1 cellular context compared by ENCODE assay signal in the genomic region with DNA sequence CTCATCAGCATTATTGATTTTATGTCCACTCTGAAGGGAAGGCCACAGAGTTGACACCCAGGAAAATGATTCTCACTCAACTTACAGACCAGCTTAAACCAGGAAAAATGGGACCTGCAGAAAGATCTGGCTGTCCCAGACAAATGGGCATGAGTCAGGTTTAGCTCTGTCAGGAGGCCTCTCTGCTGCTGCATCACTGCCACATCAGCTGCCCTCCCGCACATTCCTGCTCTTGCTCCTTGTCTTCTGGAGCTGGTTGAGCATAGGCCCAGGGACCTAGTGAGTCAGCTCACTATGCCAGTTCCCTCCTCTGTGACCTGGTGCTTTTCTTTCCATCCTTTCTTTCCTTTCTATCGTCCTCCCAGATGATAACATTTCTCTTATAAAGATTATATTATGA.
TF ChIP-seq lines count a peak whose summit lies in the region.

No MANE protein-coding gene starts in this region.

TF ChIP-seq in SK-N-SH, 30 proteins besides CTCF, POLR2A, EP300 and RAD21 (continued from another document):
- TF ChIP-seq, protein P1, sequence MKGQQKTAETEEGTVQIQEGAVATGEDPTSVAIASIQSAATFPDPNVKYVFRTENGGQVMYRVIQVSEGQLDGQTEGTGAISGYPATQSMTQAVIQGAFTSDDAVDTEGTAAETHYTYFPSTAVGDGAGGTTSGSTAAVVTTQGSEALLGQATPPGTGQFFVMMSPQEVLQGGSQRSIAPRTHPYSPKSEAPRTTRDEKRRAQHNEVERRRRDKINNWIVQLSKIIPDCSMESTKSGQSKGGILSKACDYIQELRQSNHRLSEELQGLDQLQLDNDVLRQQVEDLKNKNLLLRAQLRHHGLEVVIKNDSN (IDR thresholded peaks at IDR 0.05; ENCODE audit: borderline replicate concordance, low read depth), result peak; percentile 24; the same call in 1 of the 2 replicates
- TF ChIP-seq, protein P2, sequence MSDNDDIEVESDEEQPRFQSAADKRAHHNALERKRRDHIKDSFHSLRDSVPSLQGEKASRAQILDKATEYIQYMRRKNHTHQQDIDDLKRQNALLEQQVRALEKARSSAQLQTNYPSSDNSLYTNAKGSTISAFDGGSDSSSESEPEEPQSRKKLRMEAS (IDR thresholded peaks at IDR 0.05; ENCODE audit: low read depth), result peak; percentile 78
- no peak for TF ChIP-seq GATA2 (CRISPR knock-in tag; IDR thresholded peaks at IDR 0.05)
- TF ChIP-seq POLR2AphosphoS5 (IDR thresholded peaks at IDR 0.05; ENCODE audit: low read depth, low read length), result no peak
- TF ChIP-seq, protein P3, sequence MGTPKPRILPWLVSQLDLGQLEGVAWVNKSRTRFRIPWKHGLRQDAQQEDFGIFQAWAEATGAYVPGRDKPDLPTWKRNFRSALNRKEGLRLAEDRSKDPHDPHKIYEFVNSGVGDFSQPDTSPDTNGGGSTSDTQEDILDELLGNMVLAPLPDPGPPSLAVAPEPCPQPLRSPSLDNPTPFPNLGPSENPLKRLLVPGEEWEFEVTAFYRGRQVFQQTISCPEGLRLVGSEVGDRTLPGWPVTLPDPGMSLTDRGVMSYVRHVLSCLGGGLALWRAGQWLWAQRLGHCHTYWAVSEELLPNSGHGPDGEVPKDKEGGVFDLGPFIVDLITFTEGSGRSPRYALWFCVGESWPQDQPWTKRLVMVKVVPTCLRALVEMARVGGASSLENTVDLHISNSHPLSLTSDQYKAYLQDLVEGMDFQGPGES (IDR thresholded peaks at IDR 0.05; ENCODE audit: low read depth, low read length), result no peak
- peak; percentile 44; the same call in 1 of the 2 replicates for TF ChIP-seq RXRA (IDR thresholded peaks at IDR 0.05; ENCODE audit: borderline replicate concordance, low read depth)
- TF ChIP-seq, protein P4, sequence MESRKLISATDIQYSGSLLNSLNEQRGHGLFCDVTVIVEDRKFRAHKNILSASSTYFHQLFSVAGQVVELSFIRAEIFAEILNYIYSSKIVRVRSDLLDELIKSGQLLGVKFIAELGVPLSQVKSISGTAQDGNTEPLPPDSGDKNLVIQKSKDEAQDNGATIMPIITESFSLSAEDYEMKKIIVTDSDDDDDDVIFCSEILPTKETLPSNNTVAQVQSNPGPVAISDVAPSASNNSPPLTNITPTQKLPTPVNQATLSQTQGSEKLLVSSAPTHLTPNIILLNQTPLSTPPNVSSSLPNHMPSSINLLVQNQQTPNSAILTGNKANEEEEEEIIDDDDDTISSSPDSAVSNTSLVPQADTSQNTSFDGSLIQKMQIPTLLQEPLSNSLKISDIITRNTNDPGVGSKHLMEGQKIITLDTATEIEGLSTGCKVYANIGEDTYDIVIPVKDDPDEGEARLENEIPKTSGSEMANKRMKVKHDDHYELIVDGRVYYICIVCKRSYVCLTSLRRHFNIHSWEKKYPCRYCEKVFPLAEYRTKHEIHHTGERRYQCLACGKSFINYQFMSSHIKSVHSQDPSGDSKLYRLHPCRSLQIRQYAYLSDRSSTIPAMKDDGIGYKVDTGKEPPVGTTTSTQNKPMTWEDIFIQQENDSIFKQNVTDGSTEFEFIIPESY (IDR thresholded peaks at IDR 0.05; ENCODE audit: borderline replicate concordance, low read depth), result no peak
- TF ChIP-seq TCF12 (IDR thresholded peaks at IDR 0.05), result peak; percentile 77
- TF ChIP-seq JUND (IDR thresholded peaks at IDR 0.05), result peak; percentile 78
- no peak for TF ChIP-seq MEF2A (IDR thresholded peaks at IDR 0.05; ENCODE audit: borderline replicate concordance, low read depth)
- no peak for TF ChIP-seq RCOR1 (IDR thresholded peaks at IDR 0.05; ENCODE audit: low read length)
- peak; percentile 59; the same call in 1 of the 2 replicates for TF ChIP-seq TEAD4 (IDR thresholded peaks at IDR 0.05; ENCODE audit: borderline replicate concordance, insufficient read depth)
